In the genomic region with DNA sequence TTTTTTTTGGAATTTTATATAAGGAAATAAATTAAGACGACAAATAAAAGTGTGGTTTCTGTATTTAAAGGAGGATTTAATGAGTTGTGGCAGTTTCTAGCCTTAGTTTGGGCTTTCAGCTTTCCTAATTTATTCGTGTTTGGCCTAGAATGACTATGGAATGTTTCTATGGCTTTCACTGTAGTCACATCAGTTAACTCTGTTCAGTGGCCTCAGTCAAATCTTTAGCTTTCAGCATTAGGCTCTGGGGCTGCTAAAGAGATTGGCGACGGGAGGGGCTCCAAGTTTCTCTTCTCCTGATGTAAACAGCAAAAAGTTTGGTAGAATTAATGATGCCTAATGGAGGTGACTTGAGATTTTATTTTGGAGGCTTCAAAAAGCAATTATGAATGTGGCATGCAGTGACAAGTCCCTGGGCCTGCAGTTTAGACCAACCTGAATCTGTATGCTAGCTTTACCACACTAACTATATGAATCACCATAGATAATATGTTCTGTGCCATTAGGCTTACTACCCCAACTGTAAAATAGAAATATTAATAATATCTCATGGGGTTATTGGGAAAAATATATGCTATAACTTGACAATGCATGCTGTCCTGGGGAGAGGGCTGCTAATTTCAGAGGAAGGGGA, we compare ENCODE assay signal across 31 cellular contexts. TPM values are rescaled to one million over a fixed set of nuclear protein-coding genes. Genes with fewer than 3 reads are reported as not detected.
DNase-seq lines count a peak whose midpoint lies in the region; ATAC-seq and TF ChIP-seq lines count a peak whose summit lies in the region.
"Had no signal": no experiment of that assay in that cellular context is flagged by ENCODE, and none has a peak within 500 bp of the region (broad histone marks: within the 10 kb centered on the region; RNA-seq: fewer than 3 reads in every experiment).

No MANE protein-coding gene starts in this region.

- POLR2A ChIA-PET in WTC11 (lab: Charles Lee): interaction anchor here (0.9 kb wide), 1 partner anchor 228 kb away, joined by 3 read pairs; a partner anchor contains a TSS

- H3K4me3 ChIP-seq in iPS-18a (ENCODE audit: low read length) (no peak overlapping the region), vagina (no peak overlapping the region), upper lobe of right lung (no peak overlapping the region)
- H3K4me3 ChIP-seq: heart right ventricle, right atrium auricular region had no signal

- DNase-seq in NCI-H82 (lab: John Stamatoyannopoulos, UW) (peak; percentile 14), NCI-H82 treated with DMSO at 0.1 percent for 48 hours (lab: John Stamatoyannopoulos, UW; ENCODE audit: unreplicated experiment) (no peak), WTC11 (ENCODE audit: low spot score) (no peak), vagina (ENCODE audit: extremely low spot score in 2 of 2) (no peak), UCSD-AML1 (lab: John Stamatoyannopoulos, UW; ENCODE audit: unreplicated experiment) (no peak), SW480 (ENCODE audit: low spot score) (no peak), upper lobe of right lung (no peak)
- DNase-seq: 8988T; activated CD8-positive, alpha-beta T cell treated with anti-CD3 and anti-CD28 coated beads, Interleukin-2, amount 10 ng/mL, durations not matched to agents 7 days and 5 days; activated effector memory CD4-positive, alpha-beta T cell treated with anti-CD3 and anti-CD28 coated beads, Interleukin-2, amount 50 U/mL, for 16 hours; activated naive CD8-positive, alpha-beta T cell treated with anti-CD3 and anti-CD28 coated beads, Interleukin-2, amount 10 ng/mL, durations not matched to agents 7 days and 5 days; activated T-cell treated with anti-CD3 and anti-CD28 coated beads for 4 hours; cerebellar nuclear complex; DMS53; GF-D8; heart right ventricle; Kasumi-1; left ventricle myocardium superior; NCI-H1694 treated with DMSO at 0.1 percent for 48 hours; stimulated activated CD4-positive, alpha-beta T cell treated with anti-CD3 and anti-CD28 coated beads, Interleukin-12 subunit alpha, Interleukin-12 subunit beta, amount 100 ng/mL, for 4 hours; stimulated activated CD4-positive, alpha-beta T cell treated with anti-CD3 and anti-CD28 coated beads, Interleukin-4, amount 100 ng/mL, for 4 hours; stimulated activated naive CD8-positive, alpha-beta T cell treated with anti-CD3 and anti-CD28 coated beads, Interleukin-15, Interleukin-2, amounts not matched to agents 100 U/mL and 50 U/mL, for 24 hours; T1000 had no signal

- H3K9me3 ChIP-seq in iPS-18a (ENCODE audit: control insufficient read depth, low read depth, low read length) (no peaks in the 10 kb centered on the region), vagina (no peaks in the 10 kb centered on the region), upper lobe of right lung (no peaks in the 10 kb centered on the region)
- H3K9me3 ChIP-seq: heart right ventricle, right atrium auricular region had no signal

- no peaks in the 10 kb centered on the region for H3K9me3 Mint-ChIP-seq in WTC11
- H3K9me3 Mint-ChIP-seq: activated naive CD8-positive, alpha-beta T cell treated with anti-CD3 and anti-CD28 coated beads, Interleukin-2, amount 10 ng/mL, durations not matched to agents 7 days and 5 days; natural killer cell treated with Interleukin-12 subunit alpha and Interleukin-12 subunit beta and Interleukin-15 and Interleukin-18, amount 100 ng/mL, for 72 hours had no signal

- H3K4me1 Mint-ChIP-seq in WTC11: peaks cover 23% of the 10 kb centered on the region
- H3K4me1 Mint-ChIP-seq: activated naive CD8-positive, alpha-beta T cell treated with anti-CD3 and anti-CD28 coated beads, Interleukin-2, amount 10 ng/mL, durations not matched to agents 7 days and 5 days had no signal

- H3K4me3 Mint-ChIP-seq in WTC11: no peak overlapping the region
- H3K4me3 Mint-ChIP-seq: activated CD8-positive, alpha-beta T cell treated with anti-CD3 and anti-CD28 coated beads, Interleukin-2, amount 10 ng/mL, durations not matched to agents 7 days and 5 days; activated naive CD8-positive, alpha-beta T cell treated with anti-CD3 and anti-CD28 coated beads, Interleukin-2, amount 10 ng/mL, durations not matched to agents 7 days and 5 days; natural killer cell treated with Interleukin-12 subunit alpha and Interleukin-12 subunit beta and Interleukin-15 and Interleukin-18, amount 100 ng/mL, for 72 hours had no signal

- no peak overlapping the region for H3K9ac ChIP-seq in iPS-18a (ENCODE audit: low read length)
- H3K9ac ChIP-seq: parathyroid adenoma had no signal

- H3K27ac ChIP-seq in iPS-18a (ENCODE audit: low read length): peak overlapping the region; percentile 19
- peak overlapping the region; percentile 53 for H3K27ac ChIP-seq in vagina
- H3K27ac ChIP-seq in upper lobe of right lung: no peak overlapping the region
- H3K27ac ChIP-seq: parathyroid adenoma, right atrium auricular region had no signal

- H3K27me3 ChIP-seq in iPS-18a (ENCODE audit: control insufficient read depth, insufficient read depth, low read length) (no peaks in the 10 kb centered on the region), vagina (no peaks in the 10 kb centered on the region), upper lobe of right lung (no peaks in the 10 kb centered on the region)
- H3K27me3 ChIP-seq: heart right ventricle, right atrium auricular region had no signal

- TF ChIP-seq CTCF in WTC11 (IDR thresholded peaks at IDR 0.05) (no peak), vagina (IDR thresholded peaks at IDR 0.05) (no peak), upper lobe of right lung (IDR thresholded peaks at IDR 0.05) (no peak)

- no peak overlapping the region for H3K27ac Mint-ChIP-seq in WTC11
- H3K27ac Mint-ChIP-seq: activated CD8-positive, alpha-beta T cell treated with anti-CD3 and anti-CD28 coated beads, Interleukin-2, amount 10 ng/mL, durations not matched to agents 7 days and 5 days; activated naive CD8-positive, alpha-beta T cell treated with anti-CD3 and anti-CD28 coated beads, Interleukin-2, amount 10 ng/mL, durations not matched to agents 7 days and 5 days; natural killer cell treated with Interleukin-12 subunit alpha and Interleukin-12 subunit beta and Interleukin-15 and Interleukin-18, amount 100 ng/mL, for 72 hours had no signal

- no peaks in the 10 kb centered on the region for H3K36me3 ChIP-seq in iPS-18a (ENCODE audit: control insufficient read depth, low read depth, low read length)
- peaks cover 0 to 10% of the 10 kb centered on the region in 2 donors for H3K36me3 ChIP-seq in vagina
- H3K36me3 ChIP-seq in upper lobe of right lung: no peaks in the 10 kb centered on the region
- H3K36me3 ChIP-seq: heart right ventricle, right atrium auricular region had no signal

- CTCF ChIA-PET in WTC11 (lab: Charles Lee): interaction anchor here (0.5 to 2.7 kb wide), 3 partner anchors 28 to 156 kb away, joined by 3 to 19 read pairs (median 3); no protein-coding TSS in a partner anchor

- intact Hi-C loops in vagina (cut with DNase I) (no loop called here), upper lobe of right lung (cut with DNase I) (no loop called here)

- ATAC-seq in WTC11 (peak; percentile 50), upper lobe of right lung (no peak)
- ATAC-seq: activated CD8-positive, alpha-beta T cell treated with anti-CD3 and anti-CD28 coated beads, Interleukin-2, amount 10 ng/mL, durations not matched to agents 7 days and 5 days; left ventricle myocardium superior; natural killer cell treated with Interleukin-12 subunit alpha and Interleukin-12 subunit beta and Interleukin-15 and Interleukin-18, amount 100 ng/mL, for 72 hours; stimulated activated naive CD8-positive, alpha-beta T cell treated with anti-CD3 and anti-CD28 coated beads, Interleukin-15, Interleukin-2, amounts not matched to agents 100 U/mL and 50 U/mL, for 24 hours had no signal

- H3K4me1 ChIP-seq in iPS-18a (ENCODE audit: control insufficient read depth, low read depth, low read length): peaks cover 22% of the 10 kb centered on the region
- H3K4me1 ChIP-seq in vagina: peaks cover 19% of the 10 kb centered on the region
- H3K4me1 ChIP-seq in upper lobe of right lung: no peaks in the 10 kb centered on the region
- H3K4me1 ChIP-seq: parathyroid adenoma, right atrium auricular region had no signal

- H3K27me3 Mint-ChIP-seq in WTC11 (ENCODE audit: low read depth): no peaks in the 10 kb centered on the region
- H3K27me3 Mint-ChIP-seq: activated naive CD8-positive, alpha-beta T cell treated with anti-CD3 and anti-CD28 coated beads, Interleukin-2, amount 10 ng/mL, durations not matched to agents 7 days and 5 days had no signal

- TF ChIP-seq POLR2A in vagina (IDR thresholded peaks at IDR 0.05): no peak

- H3K36me3 Mint-ChIP-seq in WTC11: no peaks in the 10 kb centered on the region
- H3K36me3 Mint-ChIP-seq: activated naive CD8-positive, alpha-beta T cell treated with anti-CD3 and anti-CD28 coated beads, Interleukin-2, amount 10 ng/mL, durations not matched to agents 7 days and 5 days; natural killer cell treated with Interleukin-12 subunit alpha and Interleukin-12 subunit beta and Interleukin-15 and Interleukin-18, amount 100 ng/mL, for 72 hours had no signal

TF ChIP-seq in WTC11, 78 proteins besides CTCF, POLR2A, EP300 and RAD21 (continues in another document):
- TF ChIP-seq, protein P1, sequence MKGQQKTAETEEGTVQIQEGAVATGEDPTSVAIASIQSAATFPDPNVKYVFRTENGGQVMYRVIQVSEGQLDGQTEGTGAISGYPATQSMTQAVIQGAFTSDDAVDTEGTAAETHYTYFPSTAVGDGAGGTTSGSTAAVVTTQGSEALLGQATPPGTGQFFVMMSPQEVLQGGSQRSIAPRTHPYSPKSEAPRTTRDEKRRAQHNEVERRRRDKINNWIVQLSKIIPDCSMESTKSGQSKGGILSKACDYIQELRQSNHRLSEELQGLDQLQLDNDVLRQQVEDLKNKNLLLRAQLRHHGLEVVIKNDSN (CRISPR knock-in tag; IDR thresholded peaks at IDR 0.05): no peak
- TF ChIP-seq GRHL2 (CRISPR knock-in tag; IDR thresholded peaks at IDR 0.05; ENCODE audit: insufficient replicate concordance, severe bottlenecking) (no peak), ELF4 (CRISPR knock-in tag; IDR thresholded peaks at IDR 0.05; ENCODE audit: low read depth) (no peak), SOX15 (CRISPR knock-in tag; IDR thresholded peaks at IDR 0.05) (no peak), ZNF138 (CRISPR knock-in tag; conservative IDR thresholded peaks at IDR 0.05) (no peak)
- TF ChIP-seq, protein P2, sequence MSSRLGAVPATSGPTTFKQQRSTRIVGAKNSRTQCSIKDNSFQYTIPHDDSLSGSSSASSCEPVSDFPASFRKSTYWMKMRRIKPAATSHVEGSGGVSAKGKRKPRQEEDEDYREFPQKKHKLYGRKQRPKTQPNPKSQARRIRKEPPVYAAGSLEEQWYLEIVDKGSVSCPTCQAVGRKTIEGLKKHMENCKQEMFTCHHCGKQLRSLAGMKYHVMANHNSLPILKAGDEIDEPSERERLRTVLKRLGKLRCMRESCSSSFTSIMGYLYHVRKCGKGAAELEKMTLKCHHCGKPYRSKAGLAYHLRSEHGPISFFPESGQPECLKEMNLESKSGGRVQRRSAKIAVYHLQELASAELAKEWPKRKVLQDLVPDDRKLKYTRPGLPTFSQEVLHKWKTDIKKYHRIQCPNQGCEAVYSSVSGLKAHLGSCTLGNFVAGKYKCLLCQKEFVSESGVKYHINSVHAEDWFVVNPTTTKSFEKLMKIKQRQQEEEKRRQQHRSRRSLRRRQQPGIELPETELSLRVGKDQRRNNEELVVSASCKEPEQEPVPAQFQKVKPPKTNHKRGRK (CRISPR knock-in tag; IDR thresholded peaks at IDR 0.05; ENCODE audit: borderline replicate concordance): no peak

RNA-seq across cellular contexts. Expression of a gene that starts 47.1 kb away (rescaled TPM):
- total RNA-seq in WTC11 (2021): not detected in 3 replicates
- total RNA-seq in vagina: not detected
- not detected for total RNA-seq in upper lobe of right lung
- total RNA-seq: activated naive CD8-positive, alpha-beta T cell treated with anti-CD3 and anti-CD28 coated beads, Interleukin-2, amount 10 ng/mL, durations not matched to agents 7 days and 5 days; endothelial cell of umbilical vein; fibroblast of villous mesenchyme; H4; left ventricle myocardium superior; mononuclear cell; natural killer cell treated with Interleukin-12 subunit alpha and Interleukin-12 subunit beta and Interleukin-15 and Interleukin-18, amount 100 ng/mL, for 72 hours; right atrium auricular region had no signal
